Comparison of ENCODE assay signal across 8 cellular contexts in the genomic region with DNA sequence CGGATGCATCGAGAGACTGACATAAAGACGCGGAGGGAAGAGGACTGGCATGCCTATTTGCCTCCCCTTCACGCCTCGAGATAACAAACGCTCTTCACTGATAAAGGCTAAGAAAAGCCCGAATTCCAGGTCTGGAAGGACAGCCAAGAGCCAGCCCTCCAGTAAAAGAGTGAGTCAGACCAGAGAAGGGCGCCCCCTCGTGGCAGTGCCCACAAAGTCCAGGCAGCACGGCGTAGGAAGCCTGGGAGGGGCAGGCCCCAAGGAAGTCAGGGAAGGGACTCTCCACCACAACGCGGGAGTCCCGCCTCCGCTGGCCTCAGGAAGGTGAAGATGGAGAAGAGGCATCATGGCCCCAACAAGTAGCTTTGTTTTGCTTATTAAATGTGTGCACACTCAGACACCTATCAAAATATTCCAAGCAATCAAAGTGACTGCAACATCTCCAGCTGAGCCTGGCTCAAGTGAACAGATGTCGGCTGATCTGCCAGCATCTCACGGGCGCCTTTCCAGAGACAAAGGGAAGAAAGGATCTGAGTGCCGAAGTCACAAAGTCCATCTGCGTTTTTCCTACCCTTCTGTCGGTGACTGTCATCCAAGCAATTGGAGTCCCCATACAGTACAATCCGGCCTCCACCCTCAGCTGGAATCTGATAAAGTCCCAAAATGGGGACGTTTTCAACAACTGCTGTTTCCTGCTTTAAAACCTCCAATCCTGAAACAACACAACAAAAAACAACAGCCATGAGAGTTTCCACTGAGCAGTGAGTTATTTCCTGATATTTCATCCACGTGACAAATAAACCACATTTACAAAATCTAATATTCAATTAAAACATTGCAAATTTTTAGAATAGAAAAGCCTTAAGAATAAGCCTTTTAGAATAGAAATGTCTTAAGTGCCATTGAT. TPM values are rescaled to one million over a fixed set of nuclear protein-coding genes. Genes with fewer than 3 reads are reported as not detected.
DNase-seq lines count a peak whose midpoint lies in the region; ATAC-seq and TF ChIP-seq lines count a peak whose summit lies in the region.

No MANE protein-coding gene starts in this region.

- H3F3A ChIP-seq in SU-DHL-6 (ENCODE audit: insufficient read depth): 0 out of 2 replicates have a peak, but pooled peaks cover 3% of the 10 kb centered on the region

- H3K9ac ChIP-seq in SU-DHL-6 (ENCODE audit: low read length): no peak overlapping the region

- DNase-seq in DMS53 (lab: John Stamatoyannopoulos, UW) (peak; percentile 78), Kasumi-1 (lab: John Stamatoyannopoulos, UW) (peak; percentile 63 to 70), Right ventricle myocardium superior (peak; percentile 88), posterior cingulate gyrus (peak; percentile 68 to 97 (median 85)), uterus (peak; percentile 49 to 68)
- DNase-seq in activated naive CD8-positive, alpha-beta T cell treated with anti-CD3 and anti-CD28 coated beads, Interleukin-2, amount 50 U/mL, for 16 hours (ENCODE audit: low read depth, low spot score): peak; percentile 21

- no peaks in the 10 kb centered on the region for H3K4me1 ChIP-seq in uterus

- ATAC-seq in Right ventricle myocardium superior (ENCODE audit: poor library complexity) (peak; percentile 84), HG03354 (IDR thresholded peaks at IDR 0.05; ENCODE audit: poor library complexity, severe bottlenecking, unreplicated experiment) (no peak)

- H2AFZ ChIP-seq in SU-DHL-6 (ENCODE audit: low read depth, low read length, severe bottlenecking): no peak overlapping the region

- H3K36me3 ChIP-seq in SU-DHL-6 (ENCODE audit: low read length) (peaks cover 13% of the 10 kb centered on the region), uterus (no peaks in the 10 kb centered on the region)

- no peaks in the 10 kb centered on the region for H3K27me3 ChIP-seq in SU-DHL-6 (ENCODE audit: low read length)
- H3K27me3 ChIP-seq in uterus: no peaks in the 10 kb centered on the region

- no peak overlapping the region for H3K4me2 ChIP-seq in SU-DHL-6 (ENCODE audit: low read depth, low read length, poor library complexity, severe bottlenecking)

- intact Hi-C loops in Right ventricle myocardium superior (cut with DNase I): loop anchor here (10.0 kb wide), 1 partner anchor 238 kb away; no protein-coding TSS in a partner anchor
- intact Hi-C loops in posterior cingulate gyrus (cut with DNase I): loop anchor here (1.0 kb wide), 1 partner anchor 95 kb away; the partner anchor contains the start of gene NECAB2
- intact Hi-C loops in uterus (cut with DNase I; ENCODE audit: low total_unique reads): loop anchor here (10.0 kb wide), 1 partner anchor 98 kb away; the partner anchor contains the start of gene NECAB2

- H4K20me1 ChIP-seq in SU-DHL-6 (ENCODE audit: low read depth, low read length): no peaks in the 10 kb centered on the region

- H3K9me2 ChIP-seq in SU-DHL-6 (replicated peaks; ENCODE audit: insufficient read depth, low read length): no peaks in the 10 kb centered on the region

- H3K79me2 ChIP-seq in SU-DHL-6 (ENCODE audit: insufficient read depth, low read length): no peaks in the 10 kb centered on the region

- H3K27ac ChIP-seq in SU-DHL-6 (ENCODE audit: low read depth, low read length): no peak overlapping the region
- no peak overlapping the region for H3K27ac ChIP-seq in uterus

- TF ChIP-seq POLR2A in uterus (IDR thresholded peaks at IDR 0.05): no peak

- H3K9me3 ChIP-seq in SU-DHL-6 (ENCODE audit: insufficient read depth, low read length) (no peaks in the 10 kb centered on the region), uterus (no peaks in the 10 kb centered on the region)

- H3K4me3 ChIP-seq in SU-DHL-6 (ENCODE audit: insufficient read depth, low read length, poor library complexity, severe bottlenecking) (no peak overlapping the region), uterus (no peak overlapping the region)

- TF ChIP-seq CTCF in SU-DHL-6 (IDR thresholded peaks at IDR 0.05; ENCODE audit: insufficient read depth, low read length, poor library complexity, severe bottlenecking) (peak; percentile 87), uterus (IDR thresholded peaks at IDR 0.05) (peak; percentile 54 to 60 (median 56))

RNA-seq across cellular contexts. Expression of gene SLC38A8, which starts 20.4 kb away (rescaled TPM):
- total RNA-seq in Right ventricle myocardium superior: 0.78 TPM
- total RNA-seq in uterus: 1 to 10 TPM in 1 of 4 donors, not detected in 3; 1.3 TPM

RNA-seq across cellular contexts. Expression of gene MBTPS1, which starts 53.8 kb away (rescaled TPM):
- 67.3 TPM for total RNA-seq in Right ventricle myocardium superior
- total RNA-seq in uterus: 100 to 1,000 TPM in 3 of 4 donors, 10 to 100 TPM in 1; 63.0 to 162 (median 112) TPM

Comparison
In these comparisons a context has a peak if more than half of its experiments do, and no peak if none do; other contexts are left out.
1. DNase-seq: peak in every context shown above with its lines; median percentile 88 in Right ventricle myocardium superior; 85 in posterior cingulate gyrus; 78 in DMS53; 66 in Kasumi-1; 58 in uterus; 21 in activated naive CD8-positive, alpha-beta T cell treated with anti-CD3 and anti-CD28 coated beads, Interleukin-2, amount 50 U/mL, for 16 hours.